In the genomic region with DNA sequence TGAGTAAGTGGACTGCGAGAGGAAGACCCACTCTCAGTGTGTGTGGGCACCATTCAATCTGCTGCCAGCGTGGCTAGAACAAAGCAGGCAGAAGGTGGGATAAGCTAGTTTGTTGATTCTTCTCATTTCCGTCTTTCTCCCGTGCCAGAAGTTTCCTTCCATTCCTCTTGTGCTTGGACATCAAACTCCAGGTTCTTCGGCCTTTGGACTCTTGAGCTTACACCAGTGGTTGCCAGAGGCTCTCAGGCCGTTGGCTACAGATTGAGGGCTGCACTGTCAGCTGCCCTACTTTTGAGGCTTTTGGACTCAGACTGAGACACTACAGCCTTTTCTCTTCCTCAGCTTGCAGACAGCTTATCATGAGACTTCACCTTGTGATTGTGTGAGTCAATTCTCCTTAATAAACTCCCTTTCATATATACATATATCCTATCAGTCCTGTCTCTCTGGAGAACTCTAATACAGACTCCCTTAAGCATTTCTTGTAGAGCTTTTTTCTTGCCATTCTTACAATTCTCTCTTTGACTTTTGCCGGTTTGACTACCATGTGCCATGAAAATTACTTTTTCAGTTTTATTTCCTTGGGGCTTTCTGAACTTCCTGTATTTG, we compare ENCODE assay signal across 17 cellular contexts.
A peak's percentile ranks its signal among the peaks of the same experiment; 100 is the strongest.
DNase-seq lines count a peak whose midpoint lies in the region; ATAC-seq lines count a peak whose summit lies in the region.
"Had no signal": no experiment of that assay in that cellular context is flagged by ENCODE, and none has a peak within 500 bp of the region (broad histone marks: within the 10 kb centered on the region; RNA-seq: fewer than 3 reads in every experiment).

No MANE protein-coding gene starts in this region.

- no peak overlapping the region for H2AK5ac ChIP-seq in mesenchymal stem cell (ENCODE audit: low read length, severe bottlenecking)

- in situ Hi-C loops in SK-MEL-5 (cut with HindIII; ENCODE audit: low pct_unique_long_range_greater_than_20kb, low sequenced_read_pairs) = no loop called here

- peak overlapping the region; percentile 48 for H2BK15ac ChIP-seq in mesenchymal stem cell (ENCODE audit: low read depth, poor library complexity, severe bottlenecking)

- H3K27ac ChIP-seq in mesenchymal stem cell (ENCODE audit: low read length, poor library complexity, severe bottlenecking) = no peak overlapping the region
- H3K27ac ChIP-seq: A549, C4-2B had no signal

- no peaks in the 10 kb centered on the region for H3K4me1 ChIP-seq in mesenchymal stem cell (ENCODE audit: control insufficient read depth, insufficient read depth, low read depth, low read length)
- H3K4me1 ChIP-seq: A549 had no signal

- H3K14ac ChIP-seq in mesenchymal stem cell (ENCODE audit: low read length in 2 of 2) = no peak overlapping the region

- no peaks in the 10 kb centered on the region for H3K79me1 ChIP-seq in mesenchymal stem cell (replicated peaks; ENCODE audit: low read length, poor library complexity, severe bottlenecking)

- H2AFZ ChIP-seq in mesenchymal stem cell (ENCODE audit: low read depth, low read length) = no peak overlapping the region

- 88% methylated on average over 7 of the region's 7 CpGs for WGBS in mesenchymal stem cell

- peaks cover 7% of the 10 kb centered on the region for H3K9me3 ChIP-seq in mesenchymal stem cell (ENCODE audit: control insufficient read depth, low read length)
- H3K9me3 ChIP-seq: A549, BE2C had no signal

- CTCF ChIA-PET in activated CD4-positive, alpha-beta memory T cell treated with anti-CD3 and anti-CD28 coated beads for 36 hours (lab: Charles Lee) = no interaction called here

- no peaks in the 10 kb centered on the region for H3K27me3 ChIP-seq in mesenchymal stem cell (ENCODE audit: control insufficient read depth in 1 of 2, insufficient read depth in 1 of 2, low read length in 2 of 2)
- H3K27me3 ChIP-seq: BE2C had no signal

- H3K4ac ChIP-seq in mesenchymal stem cell (ENCODE audit: low read depth in 1 of 2, low read length in 2 of 2) = no peak overlapping the region

- POLR2A ChIA-PET in activated CD4-positive, alpha-beta memory T cell treated with anti-CD3 and anti-CD28 coated beads for 36 hours (lab: Charles Lee) = no interaction called here

- H2BK120ac ChIP-seq in mesenchymal stem cell (ENCODE audit: low read depth, low read length) = no peak overlapping the region

- H3K27me3 Mint-ChIP-seq in activated CD4-positive, alpha-beta memory T cell treated with anti-CD3 and anti-CD28 coated beads for 36 hours = no peaks in the 10 kb centered on the region

- H3K36me3 Mint-ChIP-seq in activated CD4-positive, alpha-beta memory T cell treated with anti-CD3 and anti-CD28 coated beads for 36 hours = no peaks in the 10 kb centered on the region
- H3K36me3 Mint-ChIP-seq: CD8-positive, alpha-beta T cell had no signal

- no peak overlapping the region for H2BK12ac ChIP-seq in mesenchymal stem cell (ENCODE audit: low read length in 2 of 2)

- no peak overlapping the region for H3K9ac ChIP-seq in mesenchymal stem cell (ENCODE audit: low read length)

- ATAC-seq in HG02678 (IDR thresholded peaks at IDR 0.05; ENCODE audit: unreplicated experiment) = no peak
- ATAC-seq: A549; CD8-positive, alpha-beta T cell had no signal

- H3K4me3 ChIP-seq in mesenchymal stem cell (ENCODE audit: insufficient read depth in 1 of 2, low read depth in 1 of 2, low read length in 2 of 2) = no peak overlapping the region
- H3K4me3 ChIP-seq: A549 had no signal

- no peak overlapping the region for H3K4me3 Mint-ChIP-seq in activated CD4-positive, alpha-beta memory T cell treated with anti-CD3 and anti-CD28 coated beads for 36 hours
- H3K4me3 Mint-ChIP-seq: CD8-positive, alpha-beta T cell; HFFc6 had no signal

- no peak overlapping the region for H3K18ac ChIP-seq in mesenchymal stem cell (ENCODE audit: low read depth in 1 of 2, low read length in 2 of 2)

- H4K91ac ChIP-seq in mesenchymal stem cell (ENCODE audit: low read length) = no peak overlapping the region

- intact Hi-C loops in activated CD4-positive, alpha-beta memory T cell treated with anti-CD3 and anti-CD28 coated beads for 36 hours (cut with micrococcal nuclease) = no loop called here

- no peak overlapping the region for H3K27ac Mint-ChIP-seq in activated CD4-positive, alpha-beta memory T cell treated with anti-CD3 and anti-CD28 coated beads for 36 hours
- H3K27ac Mint-ChIP-seq: CD8-positive, alpha-beta T cell; HFFc6 had no signal

- no peaks in the 10 kb centered on the region for H3K4me1 Mint-ChIP-seq in activated CD4-positive, alpha-beta memory T cell treated with anti-CD3 and anti-CD28 coated beads for 36 hours (ENCODE audit: low read depth)

- H3K9me3 Mint-ChIP-seq in activated CD4-positive, alpha-beta memory T cell treated with anti-CD3 and anti-CD28 coated beads for 36 hours = peaks cover 17% of the 10 kb centered on the region

- H3K36me3 ChIP-seq in mesenchymal stem cell (ENCODE audit: control insufficient read depth in 1 of 2, insufficient read depth in 2 of 2, low read depth in 1 of 2, low read length in 2 of 2) = no peaks in the 10 kb centered on the region
- H3K36me3 ChIP-seq: BE2C had no signal

- H3K23ac ChIP-seq in mesenchymal stem cell (ENCODE audit: low read length in 2 of 2) = no peak overlapping the region

- no peak overlapping the region for H2BK5ac ChIP-seq in mesenchymal stem cell (ENCODE audit: low read depth, low read length, poor library complexity, severe bottlenecking)

- DNase-seq in SK-MEL-5 (ENCODE audit: low read depth, low spot score) = peak; percentile 94
- peak; percentile 83 for DNase-seq in foreskin melanocyte
- no peak for DNase-seq in mesenchymal stem cell
- DNase-seq in activated CD4-positive, alpha-beta memory T cell treated with anti-CD3 and anti-CD28 coated beads for 36 hours = no peak
- no peak for DNase-seq in CD1c-positive myeloid dendritic cell (ENCODE audit: extremely low spot score)
- DNase-seq in NCI-H345 (lab: John Stamatoyannopoulos, UW) = no peak
- DNase-seq: BE2C; CD8-positive, alpha-beta T cell; COR-L47; DMS153; DMS79 treated with DMSO at 0.1 percent for 48 hours; EL; HCEC 1CT; HFFc6 had no signal

- H3K4me2 ChIP-seq in mesenchymal stem cell (ENCODE audit: low read length, poor library complexity, severe bottlenecking) = no peak overlapping the region
- H3K4me2 ChIP-seq: A549 had no signal

- no peak overlapping the region for H4K8ac ChIP-seq in mesenchymal stem cell (ENCODE audit: low read length)

Comparison
In these comparisons a context has a peak if more than half of its experiments do, and no peak if none do; other contexts are left out.
1. DNase-seq: peak in SK-MEL-5 (single experiment) and foreskin melanocyte (single experiment); none in mesenchymal stem cell (single experiment), activated CD4-positive, alpha-beta memory T cell treated with anti-CD3 and anti-CD28 coated beads for 36 hours (single experiment), CD1c-positive myeloid dendritic cell (single experiment) and NCI-H345 (single experiment).